ENCODE assay signal across 8 cellular contexts in the genomic region with DNA sequence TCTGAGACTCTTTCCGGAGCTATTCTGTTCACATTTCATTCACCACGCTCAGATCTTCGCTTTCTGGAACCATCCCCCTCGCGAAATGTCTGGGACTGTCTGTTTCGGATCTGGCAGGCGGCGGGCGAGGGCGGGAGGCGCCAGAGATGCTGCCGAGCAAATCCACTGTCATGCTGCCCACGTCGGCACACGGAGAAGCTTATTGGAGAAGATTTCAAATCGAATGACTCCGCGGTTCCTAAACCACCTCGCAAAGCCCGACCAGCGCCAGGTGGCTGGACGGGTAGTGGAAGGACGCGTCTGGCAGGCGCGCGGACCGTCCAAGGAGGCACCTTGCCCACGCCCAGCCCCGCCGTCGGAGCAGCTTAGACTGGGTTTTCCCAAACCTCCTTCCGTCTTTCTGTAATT. TPM values are rescaled to one million over a fixed set of nuclear protein-coding genes. Genes with fewer than 3 reads are reported as not detected.
DNase-seq lines count a peak whose midpoint lies in the region; ATAC-seq and TF ChIP-seq lines count a peak whose summit lies in the region.

No MANE protein-coding gene starts in this region.

- H3K4me1 ChIP-seq in HUES64 (ENCODE audit: insufficient read depth, low read length) (peaks cover 27% of the 10 kb centered on the region), smooth muscle cell (ENCODE audit: low read depth) (peaks cover 7% of the 10 kb centered on the region)

- TF ChIP-seq CTCF in VCaP (conservative IDR thresholded peaks at IDR 0.05) (no peak), kidney epithelial cell (IDR thresholded peaks at IDR 0.05; ENCODE audit: insufficient read depth, low read length, poor library complexity, severe bottlenecking) (no peak), smooth muscle cell (IDR thresholded peaks at IDR 0.05; ENCODE audit: borderline replicate concordance, insufficient read depth, poor library complexity, severe bottlenecking) (no peak)

- H3K4me3 ChIP-seq in HUES64 (ENCODE audit: low read length), result peak overlapping the region; percentile 82
- H3K4me3 ChIP-seq in kidney epithelial cell (ENCODE audit: low read depth, low read length), result peak overlapping the region; percentile 88
- H3K4me3 ChIP-seq in smooth muscle cell, result peak overlapping the region; percentile 89

- WGBS in HUES64, result 1% methylated on average over 33 of the region's 33 CpGs
- 2% methylated on average over 33 of the region's 33 CpGs for WGBS in smooth muscle cell (ENCODE audit: low lambda C conversion rate)

- DNase-seq in DMS114 treated with DMSO at 0.1 percent for 48 hours (lab: John Stamatoyannopoulos, UW; ENCODE audit: unreplicated experiment) (peak; percentile 25), cerebellum (ENCODE audit: low spot score) (peak; percentile 7), kidney epithelial cell (ENCODE audit: low read depth) (no peak), smooth muscle cell (lab: John Stamatoyannopoulos, UW; ENCODE audit: unreplicated experiment) (peak; percentile 22), HuH-7.5 (ENCODE audit: low spot score) (no peak)

- no peak for ATAC-seq in HG02623 (IDR thresholded peaks at IDR 0.05; ENCODE audit: unreplicated experiment)

- H3K27ac ChIP-seq in HUES64 (ENCODE audit: low read depth, low read length) (no peak overlapping the region), VCaP (peak overlapping the region; percentile 92), smooth muscle cell (ENCODE audit: low read depth) (peak overlapping the region; percentile 3)

- H3K9me3 ChIP-seq in HUES64 (ENCODE audit: insufficient read depth, low read depth, low read length) (0 out of 2 replicates have a peak, but pooled peaks cover 9% of the 10 kb centered on the region), smooth muscle cell (replicated peaks; ENCODE audit: low read depth) (no peaks in the 10 kb centered on the region)

- peak overlapping the region; percentile 98 for H3K4me2 ChIP-seq in smooth muscle cell

- H3K27me3 ChIP-seq in HUES64 (ENCODE audit: insufficient read depth, low read length), result peaks cover 45% of the 10 kb centered on the region
- no peaks in the 10 kb centered on the region for H3K27me3 ChIP-seq in kidney epithelial cell (ENCODE audit: control insufficient read depth, insufficient read depth, low read length)
- H3K27me3 ChIP-seq in smooth muscle cell (ENCODE audit: low read depth), result peaks cover 13% of the 10 kb centered on the region

- H3K9ac ChIP-seq in HUES64 (ENCODE audit: low read depth, low read length), result no peak overlapping the region
- peak overlapping the region; percentile 8 for H3K9ac ChIP-seq in smooth muscle cell (ENCODE audit: low read depth)

- H3K79me2 ChIP-seq in smooth muscle cell (ENCODE audit: low read depth), result peaks cover 11% of the 10 kb centered on the region

- H3K36me3 ChIP-seq in HUES64 (ENCODE audit: insufficient read depth, low read length) (no peaks in the 10 kb centered on the region), kidney epithelial cell (ENCODE audit: control insufficient read depth, insufficient read depth, low read length) (no peaks in the 10 kb centered on the region), smooth muscle cell (ENCODE audit: low read depth) (no peaks in the 10 kb centered on the region)

- no peaks in the 10 kb centered on the region for H3F3A ChIP-seq in smooth muscle cell (ENCODE audit: low read depth)

- peak overlapping the region; percentile 81 for H2AFZ ChIP-seq in smooth muscle cell (ENCODE audit: low read depth)

- H4K20me1 ChIP-seq in smooth muscle cell (ENCODE audit: low read depth), result no peaks in the 10 kb centered on the region

RNA-seq across cellular contexts. Expression of a gene that starts 1.6 kb away (rescaled TPM):
- 8.1 TPM for polyA plus RNA-seq in HUES64 (2013, experiment 1 of 2)
- 8.2 TPM for polyA plus RNA-seq in HUES64 (2013, experiment 2 of 2)
- 17.0 TPM for total RNA-seq in cerebellum
- 35.2 and 40.3 TPM in 2 replicates for total RNA-seq in kidney epithelial cell
- 11.9 and 16.3 TPM in 2 replicates for total RNA-seq in smooth muscle cell
- polyA plus RNA-seq in smooth muscle cell, result 6.2 and 8.3 TPM in 2 replicates

Comparison
In these comparisons a context has a peak if more than half of its experiments do, and no peak if none do; other contexts are left out.
1. DNase-seq: peak in DMS114 treated with DMSO at 0.1 percent for 48 hours (single experiment), cerebellum (single experiment) and smooth muscle cell (single experiment); none in kidney epithelial cell (single experiment) and HuH-7.5 (single experiment).
2. Peak in every context shown above with its lines, with median percentiles within 50 percentile points of each other: H3K4me3 ChIP-seq.